2 cellular contexts compared by ENCODE assay signal in the genomic region with DNA sequence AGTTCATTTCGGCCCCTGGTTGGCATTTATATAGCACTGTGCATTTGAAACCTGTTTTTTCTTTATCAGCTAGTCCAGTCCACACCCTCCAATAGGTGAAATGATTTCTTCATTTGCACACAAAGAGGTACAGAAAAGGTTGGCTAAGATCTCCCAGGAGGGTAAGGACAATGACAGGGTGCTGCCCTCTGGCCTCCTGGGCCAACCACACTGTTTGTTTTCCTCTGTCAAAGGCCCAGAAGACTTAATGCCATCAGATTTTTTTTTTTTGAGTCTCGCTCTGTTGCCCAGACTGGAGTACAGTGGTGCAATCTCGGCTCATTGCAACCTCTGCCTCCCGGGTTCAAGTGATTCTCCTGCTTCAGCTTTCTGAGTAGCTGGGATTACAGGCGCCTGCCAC.
TF ChIP-seq lines count a peak whose summit lies in the region.

No MANE protein-coding gene starts in this region.

TF ChIP-seq in HCT116, 20 proteins besides CTCF, POLR2A, EP300 and RAD21:
- TF ChIP-seq SP1 (IDR thresholded peaks at IDR 0.05; ENCODE audit: low read depth) (no peak), CBX3 (IDR thresholded peaks at IDR 0.05; ENCODE audit: low read depth) (no peak), YY1 (IDR thresholded peaks at IDR 0.05; ENCODE audit: extremely low read depth, insufficient replicate concordance, low read depth, low read length) (no peak), EZH2 (IDR thresholded peaks at IDR 0.05) (no peak), ZFX (IDR thresholded peaks at IDR 0.05) (no peak), FOSL1 (IDR thresholded peaks at IDR 0.05; ENCODE audit: low read depth) (no peak), JUND (IDR thresholded peaks at IDR 0.05) (no peak), SIN3A (IDR thresholded peaks at IDR 0.05; ENCODE audit: low read depth) (no peak), POLR2AphosphoS5 (IDR thresholded peaks at IDR 0.05; ENCODE audit: low read depth, low read length) (no peak), CEBPB (IDR thresholded peaks at IDR 0.05; ENCODE audit: low read depth) (no peak), TCF7L2 (IDR thresholded peaks at IDR 0.05; ENCODE audit: borderline replicate concordance, extremely low read depth, insufficient read depth, insufficient read length) (no peak), ZNF274 (IDR thresholded peaks at IDR 0.05; ENCODE audit: low read depth, low read length) (no peak), MAX (IDR thresholded peaks at IDR 0.05) (no peak), EZH2phosphoT487 (IDR thresholded peaks at IDR 0.05; ENCODE audit: borderline replicate concordance) (no peak), ELF1 (IDR thresholded peaks at IDR 0.05; ENCODE audit: borderline replicate concordance, low read depth) (no peak), REST (IDR thresholded peaks at IDR 0.05; ENCODE audit: low read depth) (no peak)
- TF ChIP-seq, protein P1, sequence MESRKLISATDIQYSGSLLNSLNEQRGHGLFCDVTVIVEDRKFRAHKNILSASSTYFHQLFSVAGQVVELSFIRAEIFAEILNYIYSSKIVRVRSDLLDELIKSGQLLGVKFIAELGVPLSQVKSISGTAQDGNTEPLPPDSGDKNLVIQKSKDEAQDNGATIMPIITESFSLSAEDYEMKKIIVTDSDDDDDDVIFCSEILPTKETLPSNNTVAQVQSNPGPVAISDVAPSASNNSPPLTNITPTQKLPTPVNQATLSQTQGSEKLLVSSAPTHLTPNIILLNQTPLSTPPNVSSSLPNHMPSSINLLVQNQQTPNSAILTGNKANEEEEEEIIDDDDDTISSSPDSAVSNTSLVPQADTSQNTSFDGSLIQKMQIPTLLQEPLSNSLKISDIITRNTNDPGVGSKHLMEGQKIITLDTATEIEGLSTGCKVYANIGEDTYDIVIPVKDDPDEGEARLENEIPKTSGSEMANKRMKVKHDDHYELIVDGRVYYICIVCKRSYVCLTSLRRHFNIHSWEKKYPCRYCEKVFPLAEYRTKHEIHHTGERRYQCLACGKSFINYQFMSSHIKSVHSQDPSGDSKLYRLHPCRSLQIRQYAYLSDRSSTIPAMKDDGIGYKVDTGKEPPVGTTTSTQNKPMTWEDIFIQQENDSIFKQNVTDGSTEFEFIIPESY (IDR thresholded peaks at IDR 0.05; ENCODE audit: extremely low read depth, insufficient replicate concordance, low read length): no peak

TF ChIP-seq in SK-N-SH, 30 proteins besides CTCF, POLR2A, EP300 and RAD21:
- TF ChIP-seq TCF12 (IDR thresholded peaks at IDR 0.05) (no peak), RXRA (IDR thresholded peaks at IDR 0.05; ENCODE audit: borderline replicate concordance, low read depth) (no peak), MAX (IDR thresholded peaks at IDR 0.05; ENCODE audit: low read depth) (no peak), GATA2 (CRISPR knock-in tag; IDR thresholded peaks at IDR 0.05) (no peak)
